ENCODE assay signal across 1 cellular context in the genomic region with DNA sequence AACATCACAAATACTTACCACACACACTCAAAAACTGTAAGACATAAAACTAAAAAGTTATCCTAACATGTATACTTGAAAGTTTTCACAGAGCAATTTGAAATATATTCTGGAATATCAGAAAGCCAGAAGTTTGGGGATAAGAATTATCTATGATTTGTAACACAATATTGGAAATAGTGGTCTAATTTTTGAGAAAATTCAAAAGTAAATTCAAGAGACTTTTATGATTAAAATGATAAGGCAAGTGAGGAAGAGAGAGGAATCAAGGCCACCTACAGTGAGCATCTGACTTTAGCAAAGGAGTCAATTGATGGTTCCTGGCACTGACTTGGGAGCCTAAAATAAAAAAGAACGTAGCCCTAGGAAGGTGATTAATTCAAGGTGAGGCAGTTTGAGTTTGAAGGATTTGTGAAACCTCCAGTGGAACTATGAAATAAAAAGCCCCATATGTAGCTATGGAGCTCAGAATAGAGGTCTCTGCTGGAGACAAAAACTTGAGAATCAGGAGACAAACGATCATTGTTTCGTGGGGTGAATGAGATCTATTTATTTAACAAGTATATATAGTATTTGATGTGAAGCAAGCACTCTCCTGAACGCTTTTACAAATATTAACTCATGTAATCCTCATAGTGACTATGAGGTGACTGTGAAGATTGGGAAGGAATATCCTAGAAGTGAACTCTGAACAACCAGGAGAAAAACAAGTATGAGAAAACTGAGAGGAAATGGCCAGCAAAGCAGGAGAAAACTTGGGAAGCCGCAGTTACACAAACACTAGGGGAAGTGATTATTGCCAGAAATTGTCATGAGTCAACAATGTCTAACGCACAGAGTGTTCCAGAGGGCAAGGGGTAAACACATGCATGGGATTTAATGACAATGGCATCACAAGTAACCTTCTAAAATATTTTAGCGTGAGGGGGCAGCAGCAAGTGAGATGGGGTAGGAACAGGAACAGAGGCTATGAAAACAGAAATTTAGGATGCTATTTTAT.
A peak's percentile ranks its signal among the peaks of the same experiment; 100 is the strongest.
TF ChIP-seq lines count a peak whose summit lies in the region.

No MANE protein-coding gene starts in this region.

TF ChIP-seq in HepG2, 621 proteins besides CTCF, POLR2A, EP300 and RAD21 (continued from another document and continues in another):
- peak; percentile 98 for TF ChIP-seq ZNF503 (CRISPR knock-in tag; IDR thresholded peaks at IDR 0.05)
- no peak for TF ChIP-seq RBAK (CRISPR knock-in tag; IDR thresholded peaks at IDR 0.05)
- TF ChIP-seq ZNF354B (CRISPR knock-in tag; IDR thresholded peaks at IDR 0.05), result no peak
- TF ChIP-seq CREB1 (IDR thresholded peaks at IDR 0.05), result peak; percentile 10; the same call in 1 of the 2 replicates
- peak; percentile 76; the same call in 1 of the 2 replicates for TF ChIP-seq CREB1 (CRISPR knock-in tag; IDR thresholded peaks at IDR 0.05)
- TF ChIP-seq ZNF616 (CRISPR knock-in tag; IDR thresholded peaks at IDR 0.05; ENCODE audit: low read depth), result no peak
- TF ChIP-seq, protein P1, sequence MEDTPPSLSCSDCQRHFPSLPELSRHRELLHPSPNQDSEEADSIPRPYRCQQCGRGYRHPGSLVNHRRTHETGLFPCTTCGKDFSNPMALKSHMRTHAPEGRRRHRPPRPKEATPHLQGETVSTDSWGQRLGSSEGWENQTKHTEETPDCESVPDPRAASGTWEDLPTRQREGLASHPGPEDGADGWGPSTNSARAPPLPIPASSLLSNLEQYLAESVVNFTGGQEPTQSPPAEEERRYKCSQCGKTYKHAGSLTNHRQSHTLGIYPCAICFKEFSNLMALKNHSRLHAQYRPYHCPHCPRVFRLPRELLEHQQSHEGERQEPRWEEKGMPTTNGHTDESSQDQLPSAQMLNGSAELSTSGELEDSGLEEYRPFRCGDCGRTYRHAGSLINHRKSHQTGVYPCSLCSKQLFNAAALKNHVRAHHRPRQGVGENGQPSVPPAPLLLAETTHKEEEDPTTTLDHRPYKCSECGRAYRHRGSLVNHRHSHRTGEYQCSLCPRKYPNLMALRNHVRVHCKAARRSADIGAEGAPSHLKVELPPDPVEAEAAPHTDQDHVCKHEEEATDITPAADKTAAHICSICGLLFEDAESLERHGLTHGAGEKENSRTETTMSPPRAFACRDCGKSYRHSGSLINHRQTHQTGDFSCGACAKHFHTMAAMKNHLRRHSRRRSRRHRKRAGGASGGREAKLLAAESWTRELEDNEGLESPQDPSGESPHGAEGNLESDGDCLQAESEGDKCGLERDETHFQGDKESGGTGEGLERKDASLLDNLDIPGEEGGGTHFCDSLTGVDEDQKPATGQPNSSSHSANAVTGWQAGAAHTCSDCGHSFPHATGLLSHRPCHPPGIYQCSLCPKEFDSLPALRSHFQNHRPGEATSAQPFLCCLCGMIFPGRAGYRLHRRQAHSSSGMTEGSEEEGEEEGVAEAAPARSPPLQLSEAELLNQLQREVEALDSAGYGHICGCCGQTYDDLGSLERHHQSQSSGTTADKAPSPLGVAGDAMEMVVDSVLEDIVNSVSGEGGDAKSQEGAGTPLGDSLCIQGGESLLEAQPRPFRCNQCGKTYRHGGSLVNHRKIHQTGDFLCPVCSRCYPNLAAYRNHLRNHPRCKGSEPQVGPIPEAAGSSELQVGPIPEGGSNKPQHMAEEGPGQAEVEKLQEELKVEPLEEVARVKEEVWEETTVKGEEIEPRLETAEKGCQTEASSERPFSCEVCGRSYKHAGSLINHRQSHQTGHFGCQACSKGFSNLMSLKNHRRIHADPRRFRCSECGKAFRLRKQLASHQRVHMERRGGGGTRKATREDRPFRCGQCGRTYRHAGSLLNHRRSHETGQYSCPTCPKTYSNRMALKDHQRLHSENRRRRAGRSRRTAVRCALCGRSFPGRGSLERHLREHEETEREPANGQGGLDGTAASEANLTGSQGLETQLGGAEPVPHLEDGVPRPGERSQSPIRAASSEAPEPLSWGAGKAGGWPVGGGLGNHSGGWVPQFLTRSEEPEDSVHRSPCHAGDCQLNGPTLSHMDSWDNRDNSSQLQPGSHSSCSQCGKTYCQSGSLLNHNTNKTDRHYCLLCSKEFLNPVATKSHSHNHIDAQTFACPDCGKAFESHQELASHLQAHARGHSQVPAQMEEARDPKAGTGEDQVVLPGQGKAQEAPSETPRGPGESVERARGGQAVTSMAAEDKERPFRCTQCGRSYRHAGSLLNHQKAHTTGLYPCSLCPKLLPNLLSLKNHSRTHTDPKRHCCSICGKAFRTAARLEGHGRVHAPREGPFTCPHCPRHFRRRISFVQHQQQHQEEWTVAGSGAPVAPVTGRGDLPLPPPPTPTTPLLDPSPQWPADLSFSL (CRISPR knock-in tag; IDR thresholded peaks at IDR 0.05), result no peak
- peak; percentile 87 for TF ChIP-seq ARNTL (CRISPR knock-in tag; IDR thresholded peaks at IDR 0.05)
- TF ChIP-seq ZNF547 (CRISPR knock-in tag; IDR thresholded peaks at IDR 0.05), result peak; percentile 41; the same call in 1 of the 2 replicates
- TF ChIP-seq ZNF224 (CRISPR knock-in tag; IDR thresholded peaks at IDR 0.05), result no peak
- no peak for TF ChIP-seq SP2 (CRISPR knock-in tag; IDR thresholded peaks at IDR 0.05)
- no peak for TF ChIP-seq ETS1 (CRISPR knock-in tag; IDR thresholded peaks at IDR 0.05)
- peak; percentile 98 for TF ChIP-seq ZNF775 (CRISPR knock-in tag; IDR thresholded peaks at IDR 0.05; ENCODE audit: borderline replicate concordance)
- no peak for TF ChIP-seq TAF15 (IDR thresholded peaks at IDR 0.05; ENCODE audit: low read depth, low read length, poor library complexity, severe bottlenecking)
- TF ChIP-seq KLF11 (CRISPR knock-in tag; IDR thresholded peaks at IDR 0.05), result no peak
- TF ChIP-seq TCF12 (IDR thresholded peaks at IDR 0.05), result no peak
- TF ChIP-seq TCF12 (CRISPR knock-in tag; IDR thresholded peaks at IDR 0.05), result peak; percentile 92
- peak; percentile 85 for TF ChIP-seq POGK (CRISPR knock-in tag; conservative IDR thresholded peaks at IDR 0.05)
- TF ChIP-seq, protein P2, sequence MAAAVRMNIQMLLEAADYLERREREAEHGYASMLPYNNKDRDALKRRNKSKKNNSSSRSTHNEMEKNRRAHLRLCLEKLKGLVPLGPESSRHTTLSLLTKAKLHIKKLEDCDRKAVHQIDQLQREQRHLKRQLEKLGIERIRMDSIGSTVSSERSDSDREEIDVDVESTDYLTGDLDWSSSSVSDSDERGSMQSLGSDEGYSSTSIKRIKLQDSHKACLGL (CRISPR knock-in tag; IDR thresholded peaks at IDR 0.05), result no peak
- no peak for TF ChIP-seq RFX5 (IDR thresholded peaks at IDR 0.05; ENCODE audit: low read depth, low read length)
- TF ChIP-seq RELA (CRISPR knock-in tag; IDR thresholded peaks at IDR 0.05), result peak; percentile 26; the same call in 1 of the 2 replicates
- TF ChIP-seq, protein P3, sequence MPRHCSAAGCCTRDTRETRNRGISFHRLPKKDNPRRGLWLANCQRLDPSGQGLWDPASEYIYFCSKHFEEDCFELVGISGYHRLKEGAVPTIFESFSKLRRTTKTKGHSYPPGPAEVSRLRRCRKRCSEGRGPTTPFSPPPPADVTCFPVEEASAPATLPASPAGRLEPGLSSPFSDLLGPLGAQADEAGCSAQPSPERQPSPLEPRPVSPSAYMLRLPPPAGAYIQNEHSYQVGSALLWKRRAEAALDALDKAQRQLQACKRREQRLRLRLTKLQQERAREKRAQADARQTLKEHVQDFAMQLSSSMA (CRISPR knock-in tag; IDR thresholded peaks at IDR 0.05), result no peak
- TF ChIP-seq GATAD1 (CRISPR knock-in tag; IDR thresholded peaks at IDR 0.05), result peak; percentile 65
- TF ChIP-seq STAT5B (CRISPR knock-in tag; IDR thresholded peaks at IDR 0.05), result peak; percentile 51; the same call in 1 of the 2 replicates
- no peak for TF ChIP-seq TEAD2 (CRISPR knock-in tag; IDR thresholded peaks at IDR 0.05)
- TF ChIP-seq SNAPC5 (CRISPR knock-in tag; IDR thresholded peaks at IDR 0.05; ENCODE audit: borderline replicate concordance), result peak; percentile 86; the same call in 1 of the 2 replicates
- no peak for TF ChIP-seq NBN (conservative IDR thresholded peaks at IDR 0.05)
- TF ChIP-seq, protein P4, sequence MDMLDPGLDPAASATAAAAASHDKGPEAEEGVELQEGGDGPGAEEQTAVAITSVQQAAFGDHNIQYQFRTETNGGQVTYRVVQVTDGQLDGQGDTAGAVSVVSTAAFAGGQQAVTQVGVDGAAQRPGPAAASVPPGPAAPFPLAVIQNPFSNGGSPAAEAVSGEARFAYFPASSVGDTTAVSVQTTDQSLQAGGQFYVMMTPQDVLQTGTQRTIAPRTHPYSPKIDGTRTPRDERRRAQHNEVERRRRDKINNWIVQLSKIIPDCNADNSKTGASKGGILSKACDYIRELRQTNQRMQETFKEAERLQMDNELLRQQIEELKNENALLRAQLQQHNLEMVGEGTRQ (IDR thresholded peaks at IDR 0.05; ENCODE audit: low read depth, low read length), result no peak
- TF ChIP-seq, protein P4 (CRISPR knock-in tag; IDR thresholded peaks at IDR 0.05; ENCODE audit: borderline replicate concordance), result no peak
- TF ChIP-seq, protein P5, sequence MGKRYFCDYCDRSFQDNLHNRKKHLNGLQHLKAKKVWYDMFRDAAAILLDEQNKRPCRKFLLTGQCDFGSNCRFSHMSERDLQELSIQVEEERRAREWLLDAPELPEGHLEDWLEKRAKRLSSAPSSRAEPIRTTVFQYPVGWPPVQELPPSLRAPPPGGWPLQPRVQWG (CRISPR knock-in tag; IDR thresholded peaks at IDR 0.05; ENCODE audit: borderline replicate concordance, low read depth), result no peak
- peak; percentile 52; the same call in 1 of the 2 replicates for TF ChIP-seq GABPB1 (CRISPR knock-in tag; IDR thresholded peaks at IDR 0.05)
- peak; percentile 29; the same call in 1 of the 2 replicates for TF ChIP-seq ELF4 (CRISPR knock-in tag; IDR thresholded peaks at IDR 0.05; ENCODE audit: borderline replicate concordance)
